15 cellular contexts compared by ENCODE assay signal in the genomic region with DNA sequence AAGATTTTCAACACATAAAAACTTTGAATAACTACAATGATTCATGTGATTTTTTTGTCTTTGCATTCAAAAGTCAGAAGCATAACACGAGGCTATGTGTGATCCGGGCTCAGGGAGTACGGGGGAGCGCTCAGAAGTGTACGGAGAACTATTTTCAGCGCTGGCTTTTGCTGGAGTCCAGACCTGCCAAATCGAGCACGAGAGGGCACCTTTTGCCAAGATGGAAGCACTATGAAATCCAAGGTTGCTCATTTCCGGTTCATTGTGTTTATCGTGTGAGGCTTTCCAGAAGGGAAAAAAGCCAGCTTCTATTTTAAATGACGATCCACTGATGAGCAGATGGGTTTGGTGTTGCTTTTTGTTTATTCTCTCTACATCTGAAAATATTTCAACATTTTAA. TPM values are rescaled to one million over a fixed set of nuclear protein-coding genes. Genes with fewer than 3 reads are reported as not detected.
A peak's percentile ranks its signal among the peaks of the same experiment; 100 is the strongest.
DNase-seq lines count a peak whose midpoint lies in the region; ATAC-seq and TF ChIP-seq lines count a peak whose summit lies in the region.
"Had no signal": no experiment of that assay in that cellular context is flagged by ENCODE, and none has a peak within 500 bp of the region (broad histone marks: within the 10 kb centered on the region; RNA-seq: fewer than 3 reads in every experiment).

No MANE protein-coding gene starts in this region.

- no peaks in the 10 kb centered on the region for H4K20me1 ChIP-seq in OCI-LY7 (ENCODE audit: insufficient read depth, low read length)

- H3K4me3 ChIP-seq in esophagus muscularis mucosa (no peak overlapping the region), mesenchymal stem cell (ENCODE audit: insufficient read depth in 1 of 2, low read depth in 1 of 2, low read length in 2 of 2) (peak overlapping the region in 1 of 2 experiments; percentile 35), suprapubic skin (no peak overlapping the region), OCI-LY7 (ENCODE audit: low read depth, low read length, poor library complexity, severe bottlenecking) (no peak overlapping the region)

- H4K91ac ChIP-seq in mesenchymal stem cell (ENCODE audit: low read length) = no peak overlapping the region

- H3K23ac ChIP-seq in mesenchymal stem cell (ENCODE audit: low read length in 2 of 2) = no peak overlapping the region

- peak overlapping the region in 3 of 4 donors; percentile 25 to 50 (median 43) for H3K27ac ChIP-seq in esophagus muscularis mucosa (replicated peaks in 1 of 4)
- no peak overlapping the region for H3K27ac ChIP-seq in mesenchymal stem cell (ENCODE audit: low read length, poor library complexity, severe bottlenecking)
- peak overlapping the region; percentile 37 for H3K27ac ChIP-seq in suprapubic skin
- no peak overlapping the region for H3K27ac ChIP-seq in OCI-LY7 (ENCODE audit: low read depth, low read length, poor library complexity, severe bottlenecking)
- H3K27ac ChIP-seq: RWPE1 had no signal

- H2BK12ac ChIP-seq in mesenchymal stem cell (ENCODE audit: low read length in 2 of 2) = no peak overlapping the region

- POLR2A ChIA-PET in OCI-LY7 (lab: Charles Lee) = interaction anchor here (0.9 kb wide), 1 partner anchor 20 kb away, joined by 3 read pairs; no protein-coding TSS in a partner anchor

- no peak overlapping the region for H3K14ac ChIP-seq in mesenchymal stem cell (ENCODE audit: low read length in 2 of 2)

- H2AK5ac ChIP-seq in mesenchymal stem cell (ENCODE audit: low read length, severe bottlenecking) = no peak overlapping the region

- no peaks in the 10 kb centered on the region for H3K79me1 ChIP-seq in mesenchymal stem cell (replicated peaks; ENCODE audit: low read length, poor library complexity, severe bottlenecking)

- H3K36me3 ChIP-seq in esophagus muscularis mucosa (peaks cover 0 to 4% (median 0%) of the 10 kb centered on the region in 4 donors), mesenchymal stem cell (ENCODE audit: control insufficient read depth in 1 of 2, insufficient read depth in 2 of 2, low read depth in 1 of 2, low read length in 2 of 2) (peaks cover 0 to 3% of the 10 kb centered on the region in 2 experiments), suprapubic skin (no peaks in the 10 kb centered on the region), OCI-LY7 (ENCODE audit: insufficient read depth, low read length) (no peaks in the 10 kb centered on the region)

- H3K18ac ChIP-seq in mesenchymal stem cell (ENCODE audit: low read depth in 1 of 2, low read length in 2 of 2) = no peak overlapping the region

- H2BK15ac ChIP-seq in mesenchymal stem cell (ENCODE audit: low read depth, poor library complexity, severe bottlenecking) = no peak overlapping the region

- no peak overlapping the region for H2BK120ac ChIP-seq in mesenchymal stem cell (ENCODE audit: low read depth, low read length)

- CTCF ChIA-PET in OCI-LY7 (lab: Charles Lee; ENCODE audit: unreplicated experiment) = no interaction called here

- H3K9me2 ChIP-seq in OCI-LY7 (ENCODE audit: insufficient read depth, low read length) = no peaks in the 10 kb centered on the region

- H4K8ac ChIP-seq in mesenchymal stem cell (ENCODE audit: low read length) = no peak overlapping the region

- TF ChIP-seq EP300 in esophagus muscularis mucosa (IDR thresholded peaks at IDR 0.05) (no peak), suprapubic skin (IDR thresholded peaks at IDR 0.05) (no peak)

- H3K27me3 ChIP-seq in esophagus muscularis mucosa (no peaks in the 10 kb centered on the region), mesenchymal stem cell (ENCODE audit: control insufficient read depth in 1 of 2, insufficient read depth in 1 of 2, low read length in 2 of 2) (no peaks in the 10 kb centered on the region), suprapubic skin (no peaks in the 10 kb centered on the region)

- intact Hi-C loops in esophagus muscularis mucosa (cut with DNase I) = no loop called here
- intact Hi-C loops in OCI-LY7 (cut with micrococcal nuclease; ENCODE audit: unreplicated experiment) = no loop called here

- no peaks in the 10 kb centered on the region for H3K79me2 ChIP-seq in OCI-LY7 (ENCODE audit: insufficient read depth, low read depth, low read length)

- BruUV-seq in OCI-LY7 (replicated peaks; lab: Mats Ljungman, UMichigan) = no TSS peak

- TF ChIP-seq CTCF in esophagus muscularis mucosa (IDR thresholded peaks at IDR 0.05) (no peak), suprapubic skin (IDR thresholded peaks at IDR 0.05) (no peak), OCI-LY7 (conservative IDR thresholded peaks at IDR 0.05; ENCODE audit: low read length) (no peak)

- no peak overlapping the region for H2BK5ac ChIP-seq in mesenchymal stem cell (ENCODE audit: low read depth, low read length, poor library complexity, severe bottlenecking)

- TF ChIP-seq POLR2A in esophagus muscularis mucosa (IDR thresholded peaks at IDR 0.05; ENCODE audit: low read depth) (no peak), suprapubic skin (IDR thresholded peaks at IDR 0.05) (no peak)

- no peak overlapping the region for H2AFZ ChIP-seq in mesenchymal stem cell (ENCODE audit: low read depth, low read length)
- no peak overlapping the region for H2AFZ ChIP-seq in OCI-LY7 (ENCODE audit: low read length)

- 66% methylated on average over 11 of the region's 11 CpGs for WGBS in esophagus muscularis mucosa
- 97% methylated on average over 10 of the region's 11 CpGs for whole genome bisulfite sequencing in mesenchymal stem cell
- WGBS in suprapubic skin = 75% methylated on average over 11 of the region's 11 CpGs

- H3K9me3 ChIP-seq in esophagus muscularis mucosa (peaks cover 0 to 4% (median 0%) of the 10 kb centered on the region in 4 donors), mesenchymal stem cell (ENCODE audit: control insufficient read depth, low read length) (no peaks in the 10 kb centered on the region), suprapubic skin (no peaks in the 10 kb centered on the region), OCI-LY7 (ENCODE audit: low read length) (no peaks in the 10 kb centered on the region)

- H3K4me1 ChIP-seq in esophagus muscularis mucosa (peaks cover 3 to 23% (median 13%) of the 10 kb centered on the region in 4 donors), mesenchymal stem cell (ENCODE audit: control insufficient read depth, insufficient read depth, low read depth, low read length) (peaks cover 10% of the 10 kb centered on the region), suprapubic skin (peaks cover 3% of the 10 kb centered on the region), OCI-LY7 (ENCODE audit: insufficient read depth, low read length, poor library complexity, severe bottlenecking) (no peaks in the 10 kb centered on the region)

- DNase-seq in M059J (ENCODE audit: low read depth) = peak; percentile 62
- no peak for DNase-seq in esophagus muscularis mucosa (ENCODE audit: extremely low spot score)
- DNase-seq in mesenchymal stem cell = no peak
- DNase-seq in suprapubic skin (ENCODE audit: low spot score in 2 of 2) = no peak
- DNase-seq in stimulated activated CD4-positive, alpha-beta T cell treated with anti-CD3 and anti-CD28 coated beads, Interleukin-4, amount 100 ng/mL, for 1 hour = no peak
- DNase-seq in OCI-LY7 (ENCODE audit: low spot score) = no peak
- DNase-seq: AML-193; foreskin melanocyte; NCI-H2081 treated with DMSO at 0.1 percent for 48 hours; stimulated activated naive CD4-positive, alpha-beta T cell treated with Interleukin-2 at 50 U/mL for 16 hours had no signal

- no peak for ATAC-seq in HG02884 (IDR thresholded peaks at IDR 0.05; ENCODE audit: unreplicated experiment)
- no peak for ATAC-seq in HG02642 (IDR thresholded peaks at IDR 0.05; ENCODE audit: poor library complexity, unreplicated experiment)
- ATAC-seq: activated CD4-positive, CD25-positive, alpha-beta regulatory T cell treated with anti-CD3 and anti-CD28 coated beads, Interleukin-2, amount 50 U/mL, for 24 hours; HCT116 had no signal

- H3K4me2 ChIP-seq in mesenchymal stem cell (ENCODE audit: low read length, poor library complexity, severe bottlenecking) (no peak overlapping the region), OCI-LY7 (ENCODE audit: low read length) (no peak overlapping the region)

- no peak overlapping the region for H3K4ac ChIP-seq in mesenchymal stem cell (ENCODE audit: low read depth in 1 of 2, low read length in 2 of 2)

- H3K9ac ChIP-seq in mesenchymal stem cell (ENCODE audit: low read length) = peak overlapping the region; percentile 62

RNA-seq across cellular contexts. Expression of a gene that starts 11.3 kb away (rescaled TPM):
- 0.27 and 0.30 TPM in 2 replicates for total RNA-seq in M059J (2014; rRNA removed; shearing (Covaris generic))
- total RNA-seq in esophagus muscularis mucosa (1 to 10 TPM; 1.2 to 2.9 (median 2.1) TPM), suprapubic skin (1 to 10 TPM; 1.0 to 3.6 (median 1.1) TPM), OCI-LY7 (2022) (0.30 and 0.33 TPM in 2 replicates)
- polyA plus RNA-seq in mesenchymal stem cell (2013, experiment 1 of 2) = 0.43 TPM
- polyA plus RNA-seq in mesenchymal stem cell (2013, experiment 2 of 2) = 0.37 TPM
- total RNA-seq in OCI-LY7 (2014; rRNA removed; shearing (Covaris generic)) = 0.41 TPM in 1 of 2 replicates, not detected in the other

RNA-seq across cellular contexts. Expression of a gene that starts 51.9 kb away (rescaled TPM):
- 1.9 and 7.2 TPM in 2 replicates for total RNA-seq in M059J (2014; rRNA removed; shearing (Covaris generic))
- total RNA-seq in esophagus muscularis mucosa (100 to 1,000 TPM in 3 of 4 donors, 10 to 100 TPM in 1; 83.9 to 126 (median 112) TPM), suprapubic skin (10 to 100 TPM; 24.2 to 38.5 (median 32.3) TPM), OCI-LY7 (2022) (1.5 and 1.9 TPM in 2 replicates)
- 141 TPM for polyA plus RNA-seq in mesenchymal stem cell (2013, experiment 1 of 2)
- 139 TPM for polyA plus RNA-seq in mesenchymal stem cell (2013, experiment 2 of 2)
- 0.69 and 1.6 TPM in 2 replicates for total RNA-seq in OCI-LY7 (2014; rRNA removed; shearing (Covaris generic))

Comparison
In these comparisons a context has a peak if more than half of its experiments do, and no peak if none do; other contexts are left out.
1. H3K27ac ChIP-seq: peak in esophagus muscularis mucosa (3 of 4) and suprapubic skin (single experiment); none in mesenchymal stem cell (single experiment) and OCI-LY7 (single experiment).